Comparison of ENCODE assay signal across 9 cellular contexts in the genomic region with DNA sequence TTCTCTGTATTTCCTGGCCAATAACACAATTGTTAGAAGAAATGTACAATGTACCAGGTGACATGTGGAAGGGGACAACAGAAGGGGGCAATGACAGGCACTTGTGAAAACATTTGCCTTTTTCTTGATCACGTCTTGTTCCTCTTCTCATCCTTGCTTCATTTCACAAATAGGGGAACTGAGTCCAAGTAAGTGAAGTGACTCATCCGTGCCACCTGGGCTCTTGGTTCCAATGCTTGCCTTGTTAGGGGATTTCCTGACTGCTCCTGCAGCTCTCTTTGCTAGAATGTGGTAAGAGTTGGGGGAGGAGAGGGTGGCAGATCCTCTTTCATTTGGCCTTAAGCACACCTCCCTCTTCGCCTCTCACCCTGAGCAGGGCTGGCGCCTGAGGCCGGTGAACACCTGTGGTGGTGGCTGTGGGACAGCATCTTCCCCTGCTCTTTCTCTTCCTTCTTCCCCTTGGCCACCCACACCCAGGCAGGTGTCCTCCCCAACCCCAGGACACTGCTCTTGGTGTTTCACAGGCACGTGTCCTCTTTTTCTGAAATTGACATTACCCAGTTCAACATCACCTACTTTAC. TPM values are rescaled to one million over a fixed set of nuclear protein-coding genes. Genes with fewer than 3 reads are reported as not detected.
A peak's percentile ranks its signal among the peaks of the same experiment; 100 is the strongest.
DNase-seq lines count a peak whose midpoint lies in the region; ATAC-seq, FAIRE-seq and TF ChIP-seq lines count a peak whose summit lies in the region.
"Had no signal": no experiment of that assay in that cellular context is flagged by ENCODE, and none has a peak within 500 bp of the region (broad histone marks: within the 10 kb centered on the region; RNA-seq: fewer than 3 reads in every experiment).

No MANE protein-coding gene starts in this region.

- H3K4me1 Mint-ChIP-seq in activated CD4-positive, alpha-beta memory T cell treated with anti-CD3 and anti-CD28 coated beads, Interleukin-2, amount 10 ng/mL, durations not matched to agents 7 days and 5 days: peaks cover 38% of the 10 kb centered on the region
- peaks cover 52% of the 10 kb centered on the region for H3K4me1 Mint-ChIP-seq in memory B cell

- H2BK20ac ChIP-seq in IMR-90 (ENCODE audit: low read depth, low read length): no peak overlapping the region

- no peak overlapping the region for H4K8ac ChIP-seq in IMR-90 (ENCODE audit: low read depth in 2 of 2, low read length in 2 of 2)

- TF ChIP-seq RAD21 in IMR-90 (IDR thresholded peaks at IDR 0.05; ENCODE audit: low read length): no peak

- H3K4ac ChIP-seq in IMR-90 (ENCODE audit: low read depth, low read length): no peak overlapping the region

- H3K4me3 ChIP-seq in IMR-90 (ENCODE audit: insufficient read depth, low read depth, low read length) (no peak overlapping the region), GM23248 (no peak overlapping the region), small intestine (ENCODE audit: low read depth in 1 of 2, low read length in 2 of 2) (no peak overlapping the region)

- no peak overlapping the region for H3K18ac ChIP-seq in IMR-90 (ENCODE audit: low read depth, low read length)

- H3K36me3 Mint-ChIP-seq in activated CD4-positive, alpha-beta memory T cell treated with anti-CD3 and anti-CD28 coated beads, Interleukin-2, amount 10 ng/mL, durations not matched to agents 7 days and 5 days (ENCODE audit: low read depth): no peaks in the 10 kb centered on the region
- H3K36me3 Mint-ChIP-seq in memory B cell: peaks cover 3% of the 10 kb centered on the region

- H3K27ac Mint-ChIP-seq in activated CD4-positive, alpha-beta memory T cell treated with anti-CD3 and anti-CD28 coated beads, Interleukin-2, amount 10 ng/mL, durations not matched to agents 7 days and 5 days: peak overlapping the region; percentile 68
- H3K27ac Mint-ChIP-seq in memory B cell: peak overlapping the region; percentile 91
- H3K27ac Mint-ChIP-seq: dendritic cell treated with granulocyte-macrophage colony-stimulating factor and Interleukin-4, amounts not matched to agents 40 ng/mL and 50 ng/mL, for 4 days had no signal

- no peak overlapping the region for H3K14ac ChIP-seq in IMR-90 (replicated peaks; ENCODE audit: low read depth, low read length)

- no TSS peak for BruUV-seq in IMR-90 (replicated peaks; lab: Mats Ljungman, UMichigan)

- no peaks in the 10 kb centered on the region for H3K9me2 ChIP-seq in GM23248 (ENCODE audit: insufficient read depth)

- FAIRE-seq in small intestine (lab: Jason Lieb, UNC): no peak

- H3K27me3 Mint-ChIP-seq in activated CD4-positive, alpha-beta memory T cell treated with anti-CD3 and anti-CD28 coated beads, Interleukin-2, amount 10 ng/mL, durations not matched to agents 7 days and 5 days: peaks cover 9% of the 10 kb centered on the region
- no peaks in the 10 kb centered on the region for H3K27me3 Mint-ChIP-seq in memory B cell
- H3K27me3 Mint-ChIP-seq: dendritic cell treated with granulocyte-macrophage colony-stimulating factor and Interleukin-4, amounts not matched to agents 40 ng/mL and 50 ng/mL, for 4 days had no signal

- TF ChIP-seq POLR2A in IMR-90 (IDR thresholded peaks at IDR 0.05; ENCODE audit: low read depth, low read length): no peak

- H3K9me3 ChIP-seq in IMR-90 (ENCODE audit: control insufficient read depth, insufficient read depth, low read length) (no peaks in the 10 kb centered on the region), GM23248 (ENCODE audit: low read depth) (no peaks in the 10 kb centered on the region), small intestine (ENCODE audit: control insufficient read depth, low read depth) (no peaks in the 10 kb centered on the region)

- intact Hi-C loops in IMR-90 (cut with micrococcal nuclease): no loop called here

- TF ChIP-seq CTCF in IMR-90 (conservative IDR thresholded peaks at IDR 0.05; ENCODE audit: low read depth, low read length): no peak

- in situ Hi-C loops in IMR-90 (cut with MboI; ENCODE audit: low sequenced_read_pairs) (no loop called here), GM23248 (cut with MboI) (no loop called here)

- H2BK15ac ChIP-seq in IMR-90 (ENCODE audit: low read depth, low read length): no peak overlapping the region

- 100% methylated on average over 1 of the region's 6 CpGs; no CpG with 5 or more reads in 1 of the 2 experiments for WGBS in IMR-90 (ENCODE audit: extremely low coverage in 2 of 2, insufficient read length in 1 of 2), 2 experiments
- 79 to 82% methylated on average over 6 of the region's 6 CpGs for WGBS in GM23248 (ENCODE audit: low coverage in 1 of 2, low lambda C conversion rate in 2 of 2, missing lambda C conversion rate in 2 of 2), 2 experiments
- 71 to 84% (median 78%) methylated on average over 6 of the region's 6 CpGs for WGBS in small intestine, 3 donors

- CTCF ChIA-PET in IMR-90 (lab: Yijun Ruan, JAX): no interaction called here
- CTCF ChIA-PET in activated CD4-positive, alpha-beta memory T cell treated with anti-CD3 and anti-CD28 coated beads, Interleukin-2, amount 10 ng/mL, durations not matched to agents 7 days and 5 days (lab: Charles Lee): interaction anchor here (0.7 kb wide), 1 partner anchor 12 kb away, joined by 3 read pairs; no protein-coding TSS in a partner anchor

- H3K56ac ChIP-seq in IMR-90 (ENCODE audit: extremely low read depth, insufficient read depth, low read length): no peak overlapping the region

- no peaks in the 10 kb centered on the region for H3K79me1 ChIP-seq in IMR-90 (ENCODE audit: low read depth in 1 of 2, low read length in 2 of 2)

- H3F3A ChIP-seq in GM23248 (ENCODE audit: insufficient read depth): no peaks in the 10 kb centered on the region

- H3K23ac ChIP-seq in IMR-90 (ENCODE audit: low read depth, low read length): no peak overlapping the region

- H2AK5ac ChIP-seq in IMR-90 (ENCODE audit: low read depth, low read length): no peak overlapping the region

- no peak overlapping the region for H3K27ac ChIP-seq in IMR-90 (ENCODE audit: insufficient read depth, low read length)
- no peak overlapping the region for H3K27ac ChIP-seq in GM23248
- H3K27ac ChIP-seq in small intestine (ENCODE audit: low read depth in 1 of 2, low read length in 1 of 2): peak overlapping the region in 1 of 2 donors; percentile 44

- no peak overlapping the region for H4K5ac ChIP-seq in IMR-90 (ENCODE audit: low read depth, low read length)

- no peak overlapping the region for H3K4me2 ChIP-seq in IMR-90 (ENCODE audit: low read depth, low read length)
- H3K4me2 ChIP-seq in GM23248 (ENCODE audit: unreplicated experiment): no peak overlapping the region

- DNase-seq in DMS53 treated with DMSO at 0.1 percent for 48 hours (lab: John Stamatoyannopoulos, UW; ENCODE audit: unreplicated experiment) (peak; percentile 75), IMR-90 (peak; percentile 2), memory B cell (ENCODE audit: low spot score in 2 of 2) (peak; percentile 72 to 87), COLO829 (ENCODE audit: low spot score) (no peak), GM23248 (no peak), small intestine (no peak)
- DNase-seq in activated CD4-positive, alpha-beta memory T cell treated with anti-CD3 and anti-CD28 coated beads, Interleukin-2, amount 10 ng/mL, durations not matched to agents 7 days and 5 days: peak; percentile 46

- dilution Hi-C loops in IMR-90 (cut with HindIII; ENCODE audit: low sequenced_read_pairs, unreplicated experiment): no loop called here

- H4K91ac ChIP-seq in IMR-90 (ENCODE audit: insufficient read depth, low read depth, low read length): no peak overlapping the region

- H3K9me1 ChIP-seq in IMR-90 (ENCODE audit: insufficient read depth, low read length): 0 out of 2 replicates have a peak, but pooled peaks cover 3% of the 10 kb centered on the region

- H2AFZ ChIP-seq in IMR-90 (replicated peaks; ENCODE audit: low read length, poor library complexity): peak overlapping the region; percentile 13
- H2AFZ ChIP-seq in GM23248: no peak overlapping the region

- H3K9ac ChIP-seq in IMR-90 (ENCODE audit: low read depth, low read length): no peak overlapping the region
- H3K9ac ChIP-seq in GM23248: no peak overlapping the region

- no peak overlapping the region for H2BK120ac ChIP-seq in IMR-90 (ENCODE audit: low read depth, low read length)

- H2AK9ac ChIP-seq in IMR-90 (replicated peaks; ENCODE audit: low read depth, low read length, poor library complexity): no peak overlapping the region

- H4K20me1 ChIP-seq in IMR-90 (ENCODE audit: insufficient read depth, low read length) (no peaks in the 10 kb centered on the region), GM23248 (ENCODE audit: insufficient read depth) (no peaks in the 10 kb centered on the region)

- no peaks in the 10 kb centered on the region for H3K9me3 Mint-ChIP-seq in activated CD4-positive, alpha-beta memory T cell treated with anti-CD3 and anti-CD28 coated beads, Interleukin-2, amount 10 ng/mL, durations not matched to agents 7 days and 5 days
- H3K9me3 Mint-ChIP-seq in memory B cell: peaks cover 1% of the 10 kb centered on the region
- H3K9me3 Mint-ChIP-seq: dendritic cell treated with granulocyte-macrophage colony-stimulating factor and Interleukin-4, amounts not matched to agents 40 ng/mL and 50 ng/mL, for 4 days had no signal

- no peaks in the 10 kb centered on the region for H3K79me2 ChIP-seq in GM23248 (ENCODE audit: insufficient read depth)

- peaks cover 42% of the 10 kb centered on the region for H3K27me3 ChIP-seq in IMR-90 (ENCODE audit: control insufficient read depth, insufficient read depth, low read length)
- peaks cover 27% of the 10 kb centered on the region for H3K27me3 ChIP-seq in GM23248 (replicated peaks; ENCODE audit: insufficient read depth)
- H3K27me3 ChIP-seq in small intestine (ENCODE audit: control insufficient read depth in 2 of 2, insufficient read depth in 2 of 2, low read length in 2 of 2): no peaks in the 10 kb centered on the region

- peak overlapping the region; percentile 4 for H3K4me3 Mint-ChIP-seq in activated CD4-positive, alpha-beta memory T cell treated with anti-CD3 and anti-CD28 coated beads, Interleukin-2, amount 10 ng/mL, durations not matched to agents 7 days and 5 days
- no peak overlapping the region for H3K4me3 Mint-ChIP-seq in memory B cell
- H3K4me3 Mint-ChIP-seq: dendritic cell treated with granulocyte-macrophage colony-stimulating factor and Interleukin-4, amounts not matched to agents 40 ng/mL and 50 ng/mL, for 4 days had no signal

- no peaks in the 10 kb centered on the region for H3K36me3 ChIP-seq in IMR-90 (ENCODE audit: control insufficient read depth, insufficient read depth, low read length)
- no peaks in the 10 kb centered on the region for H3K36me3 ChIP-seq in GM23248 (ENCODE audit: low read depth)
- H3K36me3 ChIP-seq in small intestine (ENCODE audit: control insufficient read depth in 2 of 2, insufficient read depth in 2 of 2, low read length in 2 of 2): no peaks in the 10 kb centered on the region

- POLR2A ChIA-PET in IMR-90 (lab: Charles Lee; ENCODE audit: unreplicated experiment): no interaction called here
- POLR2A ChIA-PET in activated CD4-positive, alpha-beta memory T cell treated with anti-CD3 and anti-CD28 coated beads, Interleukin-2, amount 10 ng/mL, durations not matched to agents 7 days and 5 days (lab: Charles Lee): interaction anchor here (1.0 kb wide), 1 partner anchor 9 kb away, joined by 5 read pairs; no protein-coding TSS in a partner anchor

- ATAC-seq in GM21381 (IDR thresholded peaks at IDR 0.05; ENCODE audit: unreplicated experiment): peak; percentile 80
- no peak for ATAC-seq in IMR-90 (ENCODE audit: low read depth)
- peak; percentile 87 for ATAC-seq in memory B cell (ENCODE audit: low read depth)

- H2BK5ac ChIP-seq in IMR-90 (ENCODE audit: low read depth, low read length, poor library complexity, severe bottlenecking): no peak overlapping the region

- no peaks in the 10 kb centered on the region for H3K4me1 ChIP-seq in IMR-90 (ENCODE audit: control insufficient read depth, insufficient read depth, low read length)
- no peaks in the 10 kb centered on the region for H3K4me1 ChIP-seq in GM23248 (ENCODE audit: insufficient read depth)
- H3K4me1 ChIP-seq in small intestine (ENCODE audit: control insufficient read depth in 2 of 2, insufficient read depth in 1 of 2, low read depth in 1 of 2, low read length in 1 of 2): peaks cover 0 to 2% of the 10 kb centered on the region in 2 donors

RNA-seq across cellular contexts. Expression of gene RHEX, which starts 2.2 kb away (rescaled TPM):
- not detected in 2 replicates for total RNA-seq in IMR-90 (2012; rRNA removed)
- polyA plus RNA-seq in IMR-90 (2012; rRNA removed): not detected in 2 replicates
- not detected in 2 replicates for polyA plus RNA-seq in IMR-90 (2012; cell fraction: cytosol; rRNA removed)
- not detected in 2 replicates for polyA plus RNA-seq in IMR-90 (2012; cell fraction: nucleus; rRNA removed; ENCODE audit: low replicate concordance)
- total RNA-seq in activated CD4-positive, alpha-beta memory T cell treated with anti-CD3 and anti-CD28 coated beads, Interleukin-2, amount 10 ng/mL, durations not matched to agents 7 days and 5 days: not detected
- not detected in 2 replicates for total RNA-seq in GM23248 (2014; rRNA removed; shearing (Covaris generic))
- not detected in 2 replicates for polyA plus RNA-seq in GM23248 (2016; fragmentation: Nextera tagmentation; extraction: Ambion mirVana)
- polyA plus RNA-seq in small intestine: 1 to 10 TPM in 2 of 3 donors, not detected in 1; 3.8 to 4.6 TPM

RNA-seq across cellular contexts. Expression of gene CTSE, which starts 27.1 kb away (rescaled TPM):
- total RNA-seq in IMR-90 (2012; rRNA removed): not detected in 2 replicates
- polyA plus RNA-seq in IMR-90 (2012; rRNA removed): not detected in 2 replicates
- polyA plus RNA-seq in IMR-90 (2012; cell fraction: cytosol; rRNA removed): not detected in 2 replicates
- polyA plus RNA-seq in IMR-90 (2012; cell fraction: nucleus; rRNA removed; ENCODE audit: low replicate concordance): not detected in 2 replicates
- total RNA-seq in activated CD4-positive, alpha-beta memory T cell treated with anti-CD3 and anti-CD28 coated beads, Interleukin-2, amount 10 ng/mL, durations not matched to agents 7 days and 5 days: not detected
- total RNA-seq in GM23248 (2014; rRNA removed; shearing (Covaris generic)): not detected in 2 replicates
- polyA plus RNA-seq in GM23248 (2016; fragmentation: Nextera tagmentation; extraction: Ambion mirVana): not detected in 2 replicates
- polyA plus RNA-seq in small intestine: 100 to 1,000 TPM in 2 of 3 donors, 10 to 100 TPM in 1; 15.6 to 216 (median 209) TPM

RNA-seq across cellular contexts. Expression of gene RAB7B, which starts 47.5 kb away (rescaled TPM):
- 9.1 and 10.6 TPM in 2 replicates for total RNA-seq in IMR-90 (2012; rRNA removed)
- 14.6 and 14.7 TPM in 2 replicates for polyA plus RNA-seq in IMR-90 (2012; rRNA removed)
- polyA plus RNA-seq in IMR-90 (2012; cell fraction: cytosol; rRNA removed): 9.8 and 10.5 TPM in 2 replicates
- polyA plus RNA-seq in IMR-90 (2012; cell fraction: nucleus; rRNA removed; ENCODE audit: low replicate concordance): 12.4 and 13.2 TPM in 2 replicates
- total RNA-seq in activated CD4-positive, alpha-beta memory T cell treated with anti-CD3 and anti-CD28 coated beads, Interleukin-2, amount 10 ng/mL, durations not matched to agents 7 days and 5 days: not detected
- total RNA-seq in GM23248 (2014; rRNA removed; shearing (Covaris generic)): 2.8 and 7.1 TPM in 2 replicates
- 7.6 and 7.7 TPM in 2 replicates for polyA plus RNA-seq in GM23248 (2016; fragmentation: Nextera tagmentation; extraction: Ambion mirVana)
- polyA plus RNA-seq in small intestine: 1 to 10 TPM in 1 of 3 donors, under 1 TPM in 2; 0.45 to 1.1 (median 0.70) TPM

Comparison
In these comparisons a context has a peak if more than half of its experiments do, and no peak if none do; other contexts are left out.
1. DNase-seq: peak in DMS53 treated with DMSO at 0.1 percent for 48 hours (single experiment), IMR-90 (single experiment), activated CD4-positive, alpha-beta memory T cell treated with anti-CD3 and anti-CD28 coated beads, Interleukin-2, amount 10 ng/mL, durations not matched to agents 7 days and 5 days (single experiment) and memory B cell (2 of 2); none in COLO829 (single experiment), GM23248 (single experiment) and small intestine (single experiment).